In genomic region chr19:1408300-1409203, GRCh38 we compare ENCODE assay signal across 1 cellular context.
TF ChIP-seq lines count a peak whose summit lies in the region.

No MANE protein-coding gene starts in this region.

TF ChIP-seq in HepG2, 621 proteins besides CTCF, POLR2A, EP300 and RAD21 (continued from another document and continues in another):
- TF ChIP-seq, protein P1, sequence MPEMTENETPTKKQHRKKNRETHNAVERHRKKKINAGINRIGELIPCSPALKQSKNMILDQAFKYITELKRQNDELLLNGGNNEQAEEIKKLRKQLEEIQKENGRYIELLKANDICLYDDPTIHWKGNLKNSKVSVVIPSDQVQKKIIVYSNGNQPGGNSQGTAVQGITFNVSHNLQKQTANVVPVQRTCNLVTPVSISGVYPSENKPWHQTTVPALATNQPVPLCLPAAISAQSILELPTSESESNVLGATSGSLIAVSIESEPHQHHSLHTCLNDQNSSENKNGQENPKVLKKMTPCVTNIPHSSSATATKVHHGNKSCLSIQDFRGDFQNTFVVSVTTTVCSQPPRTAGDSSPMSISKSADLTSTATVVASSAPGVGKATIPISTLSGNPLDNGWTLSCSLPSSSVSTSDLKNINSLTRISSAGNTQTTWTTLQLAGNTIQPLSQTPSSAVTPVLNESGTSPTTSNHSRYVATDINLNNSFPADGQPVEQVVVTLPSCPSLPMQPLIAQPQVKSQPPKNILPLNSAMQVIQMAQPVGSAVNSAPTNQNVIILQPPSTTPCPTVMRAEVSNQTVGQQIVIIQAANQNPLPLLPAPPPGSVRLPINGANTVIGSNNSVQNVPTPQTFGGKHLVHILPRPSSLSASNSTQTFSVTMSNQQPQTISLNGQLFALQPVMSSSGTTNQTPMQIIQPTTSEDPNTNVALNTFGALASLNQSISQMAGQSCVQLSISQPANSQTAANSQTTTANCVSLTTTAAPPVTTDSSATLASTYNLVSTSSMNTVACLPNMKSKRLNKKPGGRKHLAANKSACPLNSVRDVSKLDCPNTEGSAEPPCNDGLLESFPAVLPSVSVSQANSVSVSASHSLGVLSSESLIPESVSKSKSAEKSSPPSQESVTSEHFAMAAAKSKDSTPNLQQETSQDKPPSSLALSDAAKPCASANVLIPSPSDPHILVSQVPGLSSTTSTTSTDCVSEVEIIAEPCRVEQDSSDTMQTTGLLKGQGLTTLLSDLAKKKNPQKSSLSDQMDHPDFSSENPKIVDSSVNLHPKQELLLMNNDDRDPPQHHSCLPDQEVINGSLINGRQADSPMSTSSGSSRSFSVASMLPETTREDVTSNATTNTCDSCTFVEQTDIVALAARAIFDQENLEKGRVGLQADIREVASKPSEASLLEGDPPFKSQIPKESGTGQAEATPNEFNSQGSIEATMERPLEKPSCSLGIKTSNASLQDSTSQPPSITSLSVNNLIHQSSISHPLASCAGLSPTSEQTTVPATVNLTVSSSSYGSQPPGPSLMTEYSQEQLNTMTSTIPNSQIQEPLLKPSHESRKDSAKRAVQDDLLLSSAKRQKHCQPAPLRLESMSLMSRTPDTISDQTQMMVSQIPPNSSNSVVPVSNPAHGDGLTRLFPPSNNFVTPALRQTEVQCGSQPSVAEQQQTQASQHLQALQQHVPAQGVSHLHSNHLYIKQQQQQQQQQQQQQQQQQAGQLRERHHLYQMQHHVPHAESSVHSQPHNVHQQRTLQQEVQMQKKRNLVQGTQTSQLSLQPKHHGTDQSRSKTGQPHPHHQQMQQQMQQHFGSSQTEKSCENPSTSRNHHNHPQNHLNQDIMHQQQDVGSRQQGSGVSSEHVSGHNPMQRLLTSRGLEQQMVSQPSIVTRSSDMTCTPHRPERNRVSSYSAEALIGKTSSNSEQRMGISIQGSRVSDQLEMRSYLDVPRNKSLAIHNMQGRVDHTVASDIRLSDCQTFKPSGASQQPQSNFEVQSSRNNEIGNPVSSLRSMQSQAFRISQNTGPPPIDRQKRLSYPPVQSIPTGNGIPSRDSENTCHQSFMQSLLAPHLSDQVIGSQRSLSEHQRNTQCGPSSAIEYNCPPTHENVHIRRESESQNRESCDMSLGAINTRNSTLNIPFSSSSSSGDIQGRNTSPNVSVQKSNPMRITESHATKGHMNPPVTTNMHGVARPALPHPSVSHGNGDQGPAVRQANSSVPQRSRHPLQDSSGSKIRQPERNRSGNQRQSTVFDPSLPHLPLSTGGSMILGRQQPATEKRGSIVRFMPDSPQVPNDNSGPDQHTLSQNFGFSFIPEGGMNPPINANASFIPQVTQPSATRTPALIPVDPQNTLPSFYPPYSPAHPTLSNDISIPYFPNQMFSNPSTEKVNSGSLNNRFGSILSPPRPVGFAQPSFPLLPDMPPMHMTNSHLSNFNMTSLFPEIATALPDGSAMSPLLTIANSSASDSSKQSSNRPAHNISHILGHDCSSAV (CRISPR knock-in tag; IDR thresholded peaks at IDR 0.05; ENCODE audit: borderline replicate concordance), result no peak
- TF ChIP-seq PCBP1 (IDR thresholded peaks at IDR 0.05; ENCODE audit: borderline replicate concordance, low read depth, low read length) (no peak; the same call in 1 of the 2 replicates), HOXA3 (CRISPR knock-in tag; IDR thresholded peaks at IDR 0.05) (no peak), CEBPB (IDR thresholded peaks at IDR 0.05; ENCODE audit: borderline replicate concordance, low read depth, low read length) (no peak), MXI1 (IDR thresholded peaks at IDR 0.05; ENCODE audit: borderline replicate concordance, low read depth, low read length) (peak; percentile 67; the same call in 1 of the 3 replicates), NFYB (CRISPR knock-in tag; IDR thresholded peaks at IDR 0.05) (no peak), HNF4A (CRISPR knock-in tag; IDR thresholded peaks at IDR 0.05) (no peak), KLF9 (CRISPR knock-in tag; IDR thresholded peaks at IDR 0.05; ENCODE audit: low read depth) (no peak), ZNF414 (CRISPR knock-in tag; IDR thresholded peaks at IDR 0.05) (peak; percentile 60; the same call in 1 of the 2 replicates), ZNF10 (CRISPR knock-in tag; IDR thresholded peaks at IDR 0.05; ENCODE audit: borderline replicate concordance, low read depth) (no peak), ZSCAN30 (CRISPR knock-in tag; IDR thresholded peaks at IDR 0.05) (no peak), KLF15 (CRISPR knock-in tag; IDR thresholded peaks at IDR 0.05; ENCODE audit: borderline replicate concordance) (no peak), REXO4 (CRISPR knock-in tag; IDR thresholded peaks at IDR 0.05; ENCODE audit: borderline replicate concordance) (no peak), RFX5 (IDR thresholded peaks at IDR 0.05; ENCODE audit: low read depth, low read length) (no peak), ZSCAN25 (CRISPR knock-in tag; IDR thresholded peaks at IDR 0.05) (no peak), BCL6 (CRISPR knock-in tag; IDR thresholded peaks at IDR 0.05) (no peak), NCOR1 (IDR thresholded peaks at IDR 0.05; ENCODE audit: borderline replicate concordance, low read length) (no peak), MXD4 (CRISPR knock-in tag; IDR thresholded peaks at IDR 0.05) (0 out of 2 replicates have a peak, but pooled peaks have one; percentile 42), SP140L (CRISPR knock-in tag; IDR thresholded peaks at IDR 0.05; ENCODE audit: borderline replicate concordance) (no peak), DBP (CRISPR knock-in tag; IDR thresholded peaks at IDR 0.05; ENCODE audit: not compliant biosample characterization) (no peak), ZSCAN20 (CRISPR knock-in tag; IDR thresholded peaks at IDR 0.05; ENCODE audit: borderline replicate concordance) (no peak), NFIB (CRISPR knock-in tag; IDR thresholded peaks at IDR 0.05; ENCODE audit: borderline replicate concordance) (no peak), RBM39 (IDR thresholded peaks at IDR 0.05; ENCODE audit: low read depth, low read length, poor library complexity, severe bottlenecking) (no peak), THAP11 (CRISPR knock-in tag; IDR thresholded peaks at IDR 0.05) (peak; percentile 48; the same call in 1 of the 2 replicates), THAP8 (CRISPR knock-in tag; IDR thresholded peaks at IDR 0.05; ENCODE audit: borderline replicate concordance) (no peak), ZBTB3 (CRISPR knock-in tag; IDR thresholded peaks at IDR 0.05; ENCODE audit: borderline replicate concordance, low read depth) (no peak), PHB2 (IDR thresholded peaks at IDR 0.05; ENCODE audit: partially characterized antibody) (no peak), ZNF432 (CRISPR knock-in tag; IDR thresholded peaks at IDR 0.05; ENCODE audit: borderline replicate concordance) (no peak), ATF7-NPFF (CRISPR knock-in tag; IDR thresholded peaks at IDR 0.05; ENCODE audit: low read depth) (no peak; the same call in 1 of the 2 replicates), ZNF343 (CRISPR knock-in tag; IDR thresholded peaks at IDR 0.05) (no peak), ZNF207 (IDR thresholded peaks at IDR 0.05; ENCODE audit: borderline replicate concordance) (no peak), RCOR2 (CRISPR knock-in tag; IDR thresholded peaks at IDR 0.05) (no peak), HNRNPH1 (optimal IDR thresholded peaks at IDR 0.05; ENCODE audit: low read depth, low read length) (no peak), ZMYM2 (CRISPR knock-in tag; IDR thresholded peaks at IDR 0.05) (no peak), ESRRA (CRISPR knock-in tag; IDR thresholded peaks at IDR 0.05; ENCODE audit: low read depth) (no peak), HHEX (CRISPR knock-in tag; IDR thresholded peaks at IDR 0.05) (no peak)
- TF ChIP-seq, protein P2, sequence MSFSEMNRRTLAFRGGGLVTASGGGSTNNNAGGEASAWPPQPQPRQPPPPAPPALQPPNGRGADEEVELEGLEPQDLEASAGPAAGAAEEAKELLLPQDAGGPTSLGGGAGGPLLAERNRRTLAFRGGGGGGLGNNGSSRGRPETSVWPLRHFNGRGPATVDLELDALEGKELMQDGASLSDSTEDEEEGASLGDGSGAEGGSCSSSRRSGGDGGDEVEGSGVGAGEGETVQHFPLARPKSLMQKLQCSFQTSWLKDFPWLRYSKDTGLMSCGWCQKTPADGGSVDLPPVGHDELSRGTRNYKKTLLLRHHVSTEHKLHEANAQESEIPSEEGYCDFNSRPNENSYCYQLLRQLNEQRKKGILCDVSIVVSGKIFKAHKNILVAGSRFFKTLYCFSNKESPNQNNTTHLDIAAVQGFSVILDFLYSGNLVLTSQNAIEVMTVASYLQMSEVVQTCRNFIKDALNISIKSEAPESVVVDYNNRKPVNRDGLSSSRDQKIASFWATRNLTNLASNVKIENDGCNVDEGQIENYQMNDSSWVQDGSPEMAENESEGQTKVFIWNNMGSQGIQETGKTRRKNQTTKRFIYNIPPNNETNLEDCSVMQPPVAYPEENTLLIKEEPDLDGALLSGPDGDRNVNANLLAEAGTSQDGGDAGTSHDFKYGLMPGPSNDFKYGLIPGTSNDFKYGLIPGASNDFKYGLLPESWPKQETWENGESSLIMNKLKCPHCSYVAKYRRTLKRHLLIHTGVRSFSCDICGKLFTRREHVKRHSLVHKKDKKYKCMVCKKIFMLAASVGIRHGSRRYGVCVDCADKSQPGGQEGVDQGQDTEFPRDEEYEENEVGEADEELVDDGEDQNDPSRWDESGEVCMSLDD (CRISPR knock-in tag; IDR thresholded peaks at IDR 0.05; ENCODE audit: borderline replicate concordance), result peak; percentile 87; the same call in 1 of the 2 replicates
- TF ChIP-seq, protein P3, sequence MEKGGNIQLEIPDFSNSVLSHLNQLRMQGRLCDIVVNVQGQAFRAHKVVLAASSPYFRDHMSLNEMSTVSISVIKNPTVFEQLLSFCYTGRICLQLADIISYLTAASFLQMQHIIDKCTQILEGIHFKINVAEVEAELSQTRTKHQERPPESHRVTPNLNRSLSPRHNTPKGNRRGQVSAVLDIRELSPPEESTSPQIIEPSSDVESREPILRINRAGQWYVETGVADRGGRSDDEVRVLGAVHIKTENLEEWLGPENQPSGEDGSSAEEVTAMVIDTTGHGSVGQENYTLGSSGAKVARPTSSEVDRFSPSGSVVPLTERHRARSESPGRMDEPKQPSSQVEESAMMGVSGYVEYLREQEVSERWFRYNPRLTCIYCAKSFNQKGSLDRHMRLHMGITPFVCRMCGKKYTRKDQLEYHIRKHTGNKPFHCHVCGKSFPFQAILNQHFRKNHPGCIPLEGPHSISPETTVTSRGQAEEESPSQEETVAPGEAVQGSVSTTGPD (CRISPR knock-in tag; IDR thresholded peaks at IDR 0.05), result no peak
- TF ChIP-seq, protein P4, sequence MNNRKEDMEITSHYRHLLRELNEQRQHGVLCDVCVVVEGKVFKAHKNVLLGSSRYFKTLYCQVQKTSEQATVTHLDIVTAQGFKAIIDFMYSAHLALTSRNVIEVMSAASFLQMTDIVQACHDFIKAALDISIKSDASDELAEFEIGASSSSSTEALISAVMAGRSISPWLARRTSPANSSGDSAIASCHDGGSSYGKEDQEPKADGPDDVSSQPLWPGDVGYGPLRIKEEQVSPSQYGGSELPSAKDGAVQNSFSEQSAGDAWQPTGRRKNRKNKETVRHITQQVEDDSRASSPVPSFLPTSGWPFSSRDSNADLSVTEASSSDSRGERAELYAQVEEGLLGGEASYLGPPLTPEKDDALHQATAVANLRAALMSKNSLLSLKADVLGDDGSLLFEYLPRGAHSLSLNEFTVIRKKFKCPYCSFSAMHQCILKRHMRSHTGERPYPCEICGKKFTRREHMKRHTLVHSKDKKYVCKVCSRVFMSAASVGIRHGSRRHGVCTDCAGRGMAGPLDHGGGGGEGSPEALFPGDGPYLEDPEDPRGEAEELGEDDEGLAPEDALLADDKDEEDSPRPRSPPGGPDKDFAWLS (CRISPR knock-in tag; IDR thresholded peaks at IDR 0.05; ENCODE audit: borderline replicate concordance), result no peak
- TF ChIP-seq, protein P5, sequence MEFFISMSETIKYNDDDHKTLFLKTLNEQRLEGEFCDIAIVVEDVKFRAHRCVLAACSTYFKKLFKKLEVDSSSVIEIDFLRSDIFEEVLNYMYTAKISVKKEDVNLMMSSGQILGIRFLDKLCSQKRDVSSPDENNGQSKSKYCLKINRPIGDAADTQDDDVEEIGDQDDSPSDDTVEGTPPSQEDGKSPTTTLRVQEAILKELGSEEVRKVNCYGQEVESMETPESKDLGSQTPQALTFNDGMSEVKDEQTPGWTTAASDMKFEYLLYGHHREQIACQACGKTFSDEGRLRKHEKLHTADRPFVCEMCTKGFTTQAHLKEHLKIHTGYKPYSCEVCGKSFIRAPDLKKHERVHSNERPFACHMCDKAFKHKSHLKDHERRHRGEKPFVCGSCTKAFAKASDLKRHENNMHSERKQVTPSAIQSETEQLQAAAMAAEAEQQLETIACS (CRISPR knock-in tag; IDR thresholded peaks at IDR 0.05), result peak; percentile 53; the same call in 1 of the 2 replicates
- TF ChIP-seq, protein P6, sequence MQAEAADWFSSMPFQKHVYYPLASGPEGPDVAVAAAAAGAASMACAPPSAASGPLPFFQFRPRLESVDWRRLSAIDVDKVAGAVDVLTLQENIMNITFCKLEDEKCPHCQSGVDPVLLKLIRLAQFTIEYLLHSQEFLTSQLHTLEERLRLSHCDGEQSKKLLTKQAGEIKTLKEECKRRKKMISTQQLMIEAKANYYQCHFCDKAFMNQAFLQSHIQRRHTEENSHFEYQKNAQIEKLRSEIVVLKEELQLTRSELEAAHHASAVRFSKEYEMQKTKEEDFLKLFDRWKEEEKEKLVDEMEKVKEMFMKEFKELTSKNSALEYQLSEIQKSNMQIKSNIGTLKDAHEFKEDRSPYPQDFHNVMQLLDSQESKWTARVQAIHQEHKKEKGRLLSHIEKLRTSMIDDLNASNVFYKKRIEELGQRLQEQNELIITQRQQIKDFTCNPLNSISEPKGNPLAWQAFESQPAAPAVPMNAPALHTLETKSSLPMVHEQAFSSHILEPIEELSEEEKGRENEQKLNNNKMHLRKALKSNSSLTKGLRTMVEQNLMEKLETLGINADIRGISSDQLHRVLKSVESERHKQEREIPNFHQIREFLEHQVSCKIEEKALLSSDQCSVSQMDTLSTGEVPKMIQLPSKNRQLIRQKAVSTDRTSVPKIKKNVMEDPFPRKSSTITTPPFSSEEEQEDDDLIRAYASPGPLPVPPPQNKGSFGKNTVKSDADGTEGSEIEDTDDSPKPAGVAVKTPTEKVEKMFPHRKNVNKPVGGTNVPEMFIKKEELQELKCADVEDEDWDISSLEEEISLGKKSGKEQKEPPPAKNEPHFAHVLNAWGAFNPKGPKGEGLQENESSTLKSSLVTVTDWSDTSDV (CRISPR knock-in tag; IDR thresholded peaks at IDR 0.05), result no peak
